ENCODE assay signal across 11 cellular contexts in the genomic region with DNA sequence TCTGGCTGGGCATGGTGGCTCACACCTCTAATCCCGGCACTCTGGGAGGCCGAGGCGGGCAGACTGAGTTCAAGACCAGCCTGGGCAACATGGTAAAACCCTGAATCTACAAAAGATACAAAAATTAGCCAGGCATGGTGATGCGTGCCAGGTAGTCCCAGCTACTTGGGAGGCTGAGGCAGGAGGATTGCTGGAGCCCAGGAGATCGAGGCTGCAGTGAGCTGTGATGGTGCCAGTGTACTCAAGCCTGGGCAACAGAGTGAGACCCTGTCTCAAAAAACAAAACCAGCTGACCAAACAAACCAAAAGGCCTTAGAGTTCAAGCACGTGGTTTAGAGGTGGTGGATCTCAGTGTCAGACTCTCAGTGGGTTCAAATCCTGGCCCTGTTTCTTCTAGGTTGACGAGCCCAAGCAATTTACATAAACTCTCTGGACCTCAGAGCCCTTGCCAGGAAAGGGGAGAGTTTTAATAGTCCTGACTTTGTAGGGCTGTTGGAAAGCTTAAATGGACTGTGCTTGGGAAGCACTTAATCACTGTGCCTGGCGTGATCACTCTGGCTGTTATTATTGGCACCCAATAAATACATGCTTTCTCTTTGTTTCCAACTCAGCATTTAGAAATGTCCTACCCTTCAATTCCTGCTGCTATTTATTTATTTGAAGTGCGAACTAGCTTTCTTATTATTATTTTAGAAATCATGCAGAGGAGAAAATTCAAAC. TPM values are rescaled to one million over a fixed set of nuclear protein-coding genes. Genes with fewer than 3 reads are reported as not detected.
DNase-seq lines count a peak whose midpoint lies in the region; ATAC-seq and TF ChIP-seq lines count a peak whose summit lies in the region.
"Had no signal": no experiment of that assay in that cellular context is flagged by ENCODE, and none has a peak within 500 bp of the region (broad histone marks: within the 10 kb centered on the region; RNA-seq: fewer than 3 reads in every experiment).

No MANE protein-coding gene starts in this region.

- H3K4me3 ChIP-seq in CD4-positive, alpha-beta memory T cell (ENCODE audit: low read length in 2 of 2) = no peak overlapping the region
- H3K4me3 ChIP-seq in fibroblast of the aortic adventitia (ENCODE audit: low read depth, low read length) (no peak overlapping the region), trophoblast cell (ENCODE audit: low read depth, low read length) (no peak overlapping the region)
- H3K4me3 ChIP-seq: body of pancreas had no signal

- H3K27me3 Mint-ChIP-seq in CD4-positive, alpha-beta memory T cell = no peaks in the 10 kb centered on the region
- H3K27me3 Mint-ChIP-seq in activated T-helper 1 cell treated with anti-CD3 and anti-CD28 coated beads, Interleukin-12 subunit alpha, Interleukin-12 subunit beta, Interleukin-2, Interleukin-4 antibody, amounts not matched to agents 30 ng/mL and 10 ng/mL and 1 ng/mL, durations not matched to agents 14 hours and 24 hours and 36 hours (ENCODE audit: insufficient read depth) = no peaks in the 10 kb centered on the region

- peaks cover 29% of the 10 kb centered on the region for H3K4me1 ChIP-seq in CD4-positive, alpha-beta memory T cell (ENCODE audit: insufficient read depth, low read length)
- H3K4me1 ChIP-seq in trophoblast cell (ENCODE audit: control insufficient read depth in 1 of 2, insufficient read depth in 2 of 2, low read length in 2 of 2) = peaks cover 9% of the 10 kb centered on the region in 2 experiments

- no peaks in the 10 kb centered on the region for H3K9me3 Mint-ChIP-seq in CD4-positive, alpha-beta memory T cell
- no peaks in the 10 kb centered on the region for H3K9me3 Mint-ChIP-seq in activated T-helper 1 cell treated with anti-CD3 and anti-CD28 coated beads, Interleukin-12 subunit alpha, Interleukin-12 subunit beta, Interleukin-2, Interleukin-4 antibody, amounts not matched to agents 30 ng/mL and 10 ng/mL and 1 ng/mL, durations not matched to agents 14 hours and 24 hours and 36 hours
- H3K9me3 Mint-ChIP-seq: T-helper 2 cell treated with Interferon-gamma antibody and Interleukin-4, amounts not matched to agents 5 μg/mL and 100 μg/mL, for 36 hours had no signal

- H4K8ac ChIP-seq in trophoblast cell (ENCODE audit: low read depth, low read length) = no peak overlapping the region

- no peak overlapping the region for H3K23ac ChIP-seq in trophoblast cell (ENCODE audit: low read length)

- no peaks in the 10 kb centered on the region for H3K9me3 ChIP-seq in CD4-positive, alpha-beta memory T cell (ENCODE audit: control insufficient read depth in 1 of 2, low read length in 2 of 2)
- H3K9me3 ChIP-seq in trophoblast cell (ENCODE audit: insufficient read depth, low read depth, low read length) = no peaks in the 10 kb centered on the region
- H3K9me3 ChIP-seq: body of pancreas had no signal

- no peak overlapping the region for H3K14ac ChIP-seq in trophoblast cell (ENCODE audit: low read length)

- H3K36me3 ChIP-seq in CD4-positive, alpha-beta memory T cell (ENCODE audit: insufficient read depth, low read length) = peaks cover 7% of the 10 kb centered on the region
- peaks cover 0 to 3% of the 10 kb centered on the region in 2 experiments for H3K36me3 ChIP-seq in trophoblast cell (ENCODE audit: control insufficient read depth in 1 of 2, insufficient read depth in 2 of 2, low read length in 2 of 2)

- no peak overlapping the region for H4K12ac ChIP-seq in trophoblast cell (ENCODE audit: low read depth, low read length)

- POLR2A ChIA-PET in CD4-positive, alpha-beta memory T cell (lab: Charles Lee; ENCODE audit: partially characterized antibody) = interaction anchor here (0.9 kb wide), 1 partner anchor 28 kb away, joined by 3 read pairs; no protein-coding TSS in a partner anchor

- CTCF ChIA-PET in CD4-positive, alpha-beta memory T cell (lab: Charles Lee; ENCODE audit: partially characterized antibody) = interaction anchor here (0.6 to 1.3 kb wide), 2 partner anchors 15 to 17 kb away, joined by 3 read pairs; no protein-coding TSS in a partner anchor

- WGBS in trophoblast cell (ENCODE audit: extremely low coverage, insufficient coverage, insufficient read length) = no CpG with 5 or more reads among the region's 9 CpGs

- H3K4me2 ChIP-seq in trophoblast cell (ENCODE audit: low read length) = no peak overlapping the region

- no peak for DNase-seq in CD4-positive, alpha-beta memory T cell
- no peak for DNase-seq in activated T-helper 1 cell treated with anti-CD3 and anti-CD28 coated beads, Interleukin-12 subunit alpha, Interleukin-12 subunit beta, Interleukin-2, Interleukin-4 antibody, amounts not matched to agents 30 ng/mL and 10 ng/mL and 1 ng/mL, durations not matched to agents 14 hours and 24 hours and 36 hours (ENCODE audit: low spot score)
- DNase-seq in fibroblast of the aortic adventitia (ENCODE audit: low read depth) (peak; percentile 97), putamen (ENCODE audit: low spot score) (peak; percentile 53), trophoblast cell (no peak)
- no peak for DNase-seq in activated CD8-positive, alpha-beta memory T cell treated with anti-CD3 and anti-CD28 coated beads for 24 hours
- DNase-seq: activated CD8-positive, alpha-beta memory T cell treated with anti-CD3 and anti-CD28 coated beads, Interleukin-2, amount 50 U/mL, for 48 hours; body of pancreas had no signal

- no peak overlapping the region for H3K4me3 Mint-ChIP-seq in CD4-positive, alpha-beta memory T cell
- H3K4me3 Mint-ChIP-seq in activated T-helper 1 cell treated with anti-CD3 and anti-CD28 coated beads, Interleukin-12 subunit alpha, Interleukin-12 subunit beta, Interleukin-2, Interleukin-4 antibody, amounts not matched to agents 30 ng/mL and 10 ng/mL and 1 ng/mL, durations not matched to agents 14 hours and 24 hours and 36 hours = no peak overlapping the region
- H3K4me3 Mint-ChIP-seq: T-helper 2 cell treated with Interferon-gamma antibody and Interleukin-4, amounts not matched to agents 5 μg/mL and 100 μg/mL, for 36 hours had no signal

- H3K4me1 Mint-ChIP-seq in CD4-positive, alpha-beta memory T cell = peaks cover 30 to 55% (median 45%) of the 10 kb centered on the region in 4 donors
- peaks cover 37% of the 10 kb centered on the region for H3K4me1 Mint-ChIP-seq in activated T-helper 1 cell treated with anti-CD3 and anti-CD28 coated beads, Interleukin-12 subunit alpha, Interleukin-12 subunit beta, Interleukin-2, Interleukin-4 antibody, amounts not matched to agents 30 ng/mL and 10 ng/mL and 1 ng/mL, durations not matched to agents 14 hours and 24 hours and 36 hours (ENCODE audit: low read depth)

- H2AK5ac ChIP-seq in trophoblast cell (ENCODE audit: low read length) = no peak overlapping the region

- peaks cover 18 to 30% of the 10 kb centered on the region in 2 donors for H3K36me3 Mint-ChIP-seq in CD4-positive, alpha-beta memory T cell
- H3K36me3 Mint-ChIP-seq in activated T-helper 1 cell treated with anti-CD3 and anti-CD28 coated beads, Interleukin-12 subunit alpha, Interleukin-12 subunit beta, Interleukin-2, Interleukin-4 antibody, amounts not matched to agents 30 ng/mL and 10 ng/mL and 1 ng/mL, durations not matched to agents 14 hours and 24 hours and 36 hours (ENCODE audit: low read depth) = peaks cover 36% of the 10 kb centered on the region

- no peak overlapping the region for H4K91ac ChIP-seq in trophoblast cell (ENCODE audit: low read depth, low read length)

- no peaks in the 10 kb centered on the region for H3K79me1 ChIP-seq in trophoblast cell (ENCODE audit: low read length)

- no peak overlapping the region for H3K27ac ChIP-seq in CD4-positive, alpha-beta memory T cell (ENCODE audit: low read depth, low read length)
- no peak overlapping the region for H3K27ac ChIP-seq in trophoblast cell (ENCODE audit: low read depth, low read length)

- H2BK5ac ChIP-seq in trophoblast cell (ENCODE audit: low read depth, low read length, poor library complexity) = no peak overlapping the region

- no peak overlapping the region for H2BK120ac ChIP-seq in trophoblast cell (ENCODE audit: insufficient read depth, low read length, poor library complexity)

- ATAC-seq in HG03135 (IDR thresholded peaks at IDR 0.05; ENCODE audit: unreplicated experiment) (no peak), HG02970 (IDR thresholded peaks at IDR 0.05; ENCODE audit: low FRiP score, unreplicated experiment) (no peak)
- ATAC-seq: body of pancreas had no signal

- H3K27me3 ChIP-seq in CD4-positive, alpha-beta memory T cell (ENCODE audit: insufficient read depth, low read length) = no peaks in the 10 kb centered on the region
- no peaks in the 10 kb centered on the region for H3K27me3 ChIP-seq in trophoblast cell (ENCODE audit: insufficient read depth, low read length)
- H3K27me3 ChIP-seq: body of pancreas had no signal

- intact Hi-C loops in CD4-positive, alpha-beta memory T cell (cut with micrococcal nuclease) = no loop called here
- intact Hi-C loops in activated T-helper 1 cell treated with anti-CD3 and anti-CD28 coated beads, Interleukin-12 subunit alpha, Interleukin-12 subunit beta, Interleukin-2, Interleukin-4 antibody, amounts not matched to agents 30 ng/mL and 10 ng/mL and 1 ng/mL, durations not matched to agents 14 hours and 24 hours and 36 hours (cut with micrococcal nuclease) = no loop called here

- no peak overlapping the region for H3K9ac ChIP-seq in trophoblast cell (ENCODE audit: low read length)

- H3K18ac ChIP-seq in trophoblast cell (ENCODE audit: low read length) = no peak overlapping the region

- H3K4ac ChIP-seq in trophoblast cell (ENCODE audit: low read depth, low read length) = no peak overlapping the region

- no peaks in the 10 kb centered on the region for H3K79me2 ChIP-seq in trophoblast cell (ENCODE audit: control insufficient read depth, insufficient read depth, low read length, poor library complexity)

- H2AFZ ChIP-seq in trophoblast cell (ENCODE audit: insufficient read depth, low read length, poor library complexity) = no peak overlapping the region

- H2BK12ac ChIP-seq in trophoblast cell (ENCODE audit: low read length) = no peak overlapping the region

- peak overlapping the region in 4 of 7 donors; percentile 6 to 55 (median 30) for H3K27ac Mint-ChIP-seq in CD4-positive, alpha-beta memory T cell
- H3K27ac Mint-ChIP-seq in activated T-helper 1 cell treated with anti-CD3 and anti-CD28 coated beads, Interleukin-12 subunit alpha, Interleukin-12 subunit beta, Interleukin-2, Interleukin-4 antibody, amounts not matched to agents 30 ng/mL and 10 ng/mL and 1 ng/mL, durations not matched to agents 14 hours and 24 hours and 36 hours = peak overlapping the region; percentile 57
- H3K27ac Mint-ChIP-seq: T-helper 2 cell treated with Interferon-gamma antibody and Interleukin-4, amounts not matched to agents 5 μg/mL and 100 μg/mL, for 36 hours had no signal

- no peak for TF ChIP-seq CTCF in fibroblast of the aortic adventitia (IDR thresholded peaks at IDR 0.05; ENCODE audit: insufficient read depth, low read length)

RNA-seq across cellular contexts. Expression of a gene that starts 44.7 kb away (rescaled TPM):
- total RNA-seq in CD4-positive, alpha-beta memory T cell = 10 to 100 TPM; 57.3 to 69.9 TPM
- polyA plus RNA-seq in CD4-positive, alpha-beta memory T cell = 10 to 100 TPM in 1 of 2 donors, 1 to 10 TPM in 1; 1.9 to 11.0 TPM
- total RNA-seq in activated T-helper 1 cell treated with anti-CD3 and anti-CD28 coated beads, Interleukin-12 subunit alpha, Interleukin-12 subunit beta, Interleukin-2, Interleukin-4 antibody, amounts not matched to agents 30 ng/mL and 10 ng/mL and 1 ng/mL, durations not matched to agents 14 hours and 24 hours and 36 hours = 102 and 108 TPM in 2 replicates
- total RNA-seq in fibroblast of the aortic adventitia (ENCODE audit: low replicate concordance) = 34.6 and 46.2 TPM in 2 replicates
- 15.6 and 16.1 TPM in 2 replicates for polyA plus RNA-seq in trophoblast cell (2013)

Comparison
In these comparisons a context has a peak if more than half of its experiments do, and no peak if none do; other contexts are left out.
1. DNase-seq: peak in fibroblast of the aortic adventitia (single experiment) and putamen (single experiment); none in CD4-positive, alpha-beta memory T cell (0 of 5), activated T-helper 1 cell treated with anti-CD3 and anti-CD28 coated beads, Interleukin-12 subunit alpha, Interleukin-12 subunit beta, Interleukin-2, Interleukin-4 antibody, amounts not matched to agents 30 ng/mL and 10 ng/mL and 1 ng/mL, durations not matched to agents 14 hours and 24 hours and 36 hours (single experiment), activated CD8-positive, alpha-beta memory T cell treated with anti-CD3 and anti-CD28 coated beads for 24 hours (single experiment) and trophoblast cell (0 of 2).